In the genomic region with DNA sequence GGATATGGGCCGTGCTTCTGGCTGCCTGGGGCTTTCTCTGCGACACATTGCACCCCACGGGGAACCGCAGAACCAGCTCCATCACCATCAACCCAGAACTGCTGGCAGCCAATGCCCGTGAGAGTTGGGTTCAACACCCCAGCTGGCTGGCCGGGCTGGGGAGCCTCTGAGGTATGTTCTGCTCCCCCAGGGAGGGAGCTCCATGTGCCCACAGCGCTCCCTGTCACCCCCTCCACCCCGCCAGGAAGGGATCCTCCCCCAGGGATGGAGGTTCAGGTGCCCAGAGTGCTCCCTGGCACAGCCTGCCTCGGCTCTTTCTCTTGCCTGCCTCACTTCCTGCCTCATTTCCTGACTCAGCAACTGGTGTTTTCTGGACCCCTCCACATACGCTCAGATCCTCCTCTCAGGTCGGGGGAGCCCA, we compare ENCODE assay signal across 18 cellular contexts. TPM values are rescaled to one million over a fixed set of nuclear protein-coding genes. Genes with fewer than 3 reads are reported as not detected.
DNase-seq lines count a peak whose midpoint lies in the region; ATAC-seq, FAIRE-seq and TF ChIP-seq lines count a peak whose summit lies in the region.
"Had no signal": no experiment of that assay in that cellular context is flagged by ENCODE, and none has a peak within 500 bp of the region (broad histone marks: within the 10 kb centered on the region; RNA-seq: fewer than 3 reads in every experiment).

No MANE protein-coding gene starts in this region.

- H3K9me1 ChIP-seq in endothelial cell of umbilical vein (replicated peaks; ENCODE audit: control insufficient read depth, extremely low read depth, insufficient read depth, low read length) = no peaks in the 10 kb centered on the region

- peak; percentile 40 for FAIRE-seq in endothelial cell of umbilical vein (lab: Jason Lieb, UNC)

- no peaks in the 10 kb centered on the region for H3K9me3 Mint-ChIP-seq in CD8-positive, alpha-beta T cell
- no peaks in the 10 kb centered on the region for H3K9me3 Mint-ChIP-seq in stimulated activated memory B cell treated with anti-CD40 and anti-IgM and Interleukin-4, amounts not matched to agents 10 μg/mL and 1 μg/mL and 100 μg/mL, for 72 hours
- H3K9me3 Mint-ChIP-seq in nephron progenitor cell = no peaks in the 10 kb centered on the region
- H3K9me3 Mint-ChIP-seq: activated T-helper 2 cell treated with anti-CD3 and anti-CD28 coated beads, Interferon-gamma antibody, Interleukin-2, Interleukin-4, amounts not matched to agents 10 μg/mL and 5 μg/mL and 100 μg/mL, durations not matched to agents 14 hours and 24 hours and 36 hours had no signal

- no peaks in the 10 kb centered on the region for H3K36me3 Mint-ChIP-seq in CD8-positive, alpha-beta T cell
- no peaks in the 10 kb centered on the region for H3K36me3 Mint-ChIP-seq in stimulated activated memory B cell treated with anti-CD40 and anti-IgM and Interleukin-4, amounts not matched to agents 10 μg/mL and 1 μg/mL and 100 μg/mL, for 72 hours
- no peaks in the 10 kb centered on the region for H3K36me3 Mint-ChIP-seq in nephron progenitor cell (ENCODE audit: low read depth)

- H3K4me3 ChIP-seq in CD8-positive, alpha-beta T cell (ENCODE audit: low read depth, low read length) = no peak overlapping the region
- no peak overlapping the region for H3K4me3 ChIP-seq in Jurkat, Clone E6-1 (ENCODE audit: low read length)
- H3K4me3 ChIP-seq in endothelial cell of umbilical vein (replicated peaks in 1 of 3; ENCODE audit: insufficient read depth in 1 of 3, low read depth in 1 of 3, low read length in 3 of 3) = no peak overlapping the region

- CTCF ChIA-PET in CD8-positive, alpha-beta T cell (lab: Charles Lee) = no interaction called here
- CTCF ChIA-PET in endothelial cell of umbilical vein (lab: Charles Lee) = no interaction called here

- no peak overlapping the region for H3K4me3 Mint-ChIP-seq in CD8-positive, alpha-beta T cell
- no peak overlapping the region for H3K4me3 Mint-ChIP-seq in stimulated activated memory B cell treated with anti-CD40 and anti-IgM and Interleukin-4, amounts not matched to agents 10 μg/mL and 1 μg/mL and 100 μg/mL, for 72 hours
- no peak overlapping the region for H3K4me3 Mint-ChIP-seq in nephron progenitor cell

- H3K9me3 ChIP-seq in CD8-positive, alpha-beta T cell (ENCODE audit: low read length) = no peaks in the 10 kb centered on the region
- H3K9me3 ChIP-seq in endothelial cell of umbilical vein (replicated peaks; ENCODE audit: control insufficient read depth, insufficient read depth, low read length) = no peaks in the 10 kb centered on the region

- no peak overlapping the region for H3K4me2 ChIP-seq in endothelial cell of umbilical vein (ENCODE audit: insufficient read depth, low read length)

- dilution Hi-C loops in endothelial cell of umbilical vein (cut with MboI; ENCODE audit: extremely low pct_ligation_motif_present, low sequenced_read_pairs) = no loop called here

- intact Hi-C loops in CD8-positive, alpha-beta T cell (cut with DNase I, micrococcal nuclease) = loop anchor here in 1 of 2 experiments (5.0 kb wide), 1 partner anchor 49 kb away; no protein-coding TSS in a partner anchor
- intact Hi-C loops in endothelial cell of umbilical vein (cut with micrococcal nuclease) (no loop called here), posterior vena cava (cut with DNase I) (no loop called here)

- no peak overlapping the region for H3K9ac ChIP-seq in endothelial cell of umbilical vein (replicated peaks; ENCODE audit: extremely low read depth, insufficient read depth, low read length)

- TF ChIP-seq POLR2A in endothelial cell of umbilical vein (IDR thresholded peaks at IDR 0.05; ENCODE audit: low read depth, low read length) = no peak

- no peak for DNase-seq in CD8-positive, alpha-beta T cell
- DNase-seq in Jurkat, Clone E6-1 (ENCODE audit: low read depth, low spot score) = peak; percentile 11
- DNase-seq in endothelial cell of umbilical vein (ENCODE audit: low read depth, low spot score) (no peak), posterior vena cava (ENCODE audit: low spot score) (peak; percentile 63), Ammon's horn (ENCODE audit: low spot score) (no peak), nephron progenitor cell (no peak)
- DNase-seq: brain microvascular endothelial cell; foreskin melanocyte; HCEC 1CT; NCI-H2029 treated with DMSO at 0.1 percent for 48 hours; NCI-H82; RPMI8226; stimulated activated CD4-positive, alpha-beta T cell treated with anti-CD3 and anti-CD28 coated beads, Interleukin-2, amount 100 ng/mL, for 48 hours had no signal

- peaks cover 8% of the 10 kb centered on the region for H3K4me1 ChIP-seq in CD8-positive, alpha-beta T cell (ENCODE audit: insufficient read depth, low read length)
- H3K4me1 ChIP-seq in endothelial cell of umbilical vein (ENCODE audit: control insufficient read depth, extremely low read depth, insufficient read depth, low read length) = peaks cover 6% of the 10 kb centered on the region

- TF ChIP-seq CTCF in CD8-positive, alpha-beta T cell (IDR thresholded peaks at IDR 0.05) = no peak
- no peak for TF ChIP-seq CTCF in endothelial cell of umbilical vein (IDR thresholded peaks at IDR 0.05; ENCODE audit: extremely low read depth in 1 of 2, insufficient read depth in 1 of 2, low read depth in 1 of 2, low read length in 2 of 2)
- no peak for TF ChIP-seq CTCF in nephron progenitor cell (IDR thresholded peaks at IDR 0.05)

- H3K27ac ChIP-seq in CD8-positive, alpha-beta T cell (ENCODE audit: low read depth, low read length) = no peak overlapping the region
- H3K27ac ChIP-seq in endothelial cell of umbilical vein (ENCODE audit: insufficient read depth, low read depth, low read length) = no peak overlapping the region
- H3K27ac ChIP-seq: brain microvascular endothelial cell, HL-60 had no signal

- no peaks in the 10 kb centered on the region for H3K79me2 ChIP-seq in endothelial cell of umbilical vein (ENCODE audit: control insufficient read depth, insufficient read depth, low read length)

- peak overlapping the region; percentile 52 for H3K27ac Mint-ChIP-seq in CD8-positive, alpha-beta T cell
- no peak overlapping the region for H3K27ac Mint-ChIP-seq in stimulated activated memory B cell treated with anti-CD40 and anti-IgM and Interleukin-4, amounts not matched to agents 10 μg/mL and 1 μg/mL and 100 μg/mL, for 72 hours
- no peak overlapping the region for H3K27ac Mint-ChIP-seq in nephron progenitor cell
- H3K27ac Mint-ChIP-seq: activated T-helper 2 cell treated with anti-CD3 and anti-CD28 coated beads, Interferon-gamma antibody, Interleukin-2, Interleukin-4, amounts not matched to agents 10 μg/mL and 5 μg/mL and 100 μg/mL, durations not matched to agents 14 hours and 24 hours and 36 hours had no signal

- no TSS peak for BruUV-seq in endothelial cell of umbilical vein (replicated peaks; lab: Mats Ljungman, UMichigan)

- POLR2A ChIA-PET in CD8-positive, alpha-beta T cell (lab: Charles Lee) = no interaction called here
- POLR2A ChIA-PET in endothelial cell of umbilical vein (lab: Charles Lee) = no interaction called here

- H3K36me3 ChIP-seq in CD8-positive, alpha-beta T cell (ENCODE audit: insufficient read depth, low read length) = no peaks in the 10 kb centered on the region
- H3K36me3 ChIP-seq in endothelial cell of umbilical vein (ENCODE audit: control insufficient read depth in 2 of 2, extremely low read depth in 1 of 2, insufficient read depth in 2 of 2, low read length in 2 of 2) = no peaks in the 10 kb centered on the region
- H3K36me3 ChIP-seq: brain microvascular endothelial cell had no signal

- no peak for ATAC-seq in CD8-positive, alpha-beta T cell
- ATAC-seq in stimulated activated memory B cell treated with anti-CD40 and anti-IgM and Interleukin-4, amounts not matched to agents 10 μg/mL and 1 μg/mL and 100 μg/mL, for 72 hours = no peak
- ATAC-seq in GM21619 (IDR thresholded peaks at IDR 0.05; ENCODE audit: unreplicated experiment) = no peak

- H4K20me1 ChIP-seq in endothelial cell of umbilical vein (replicated peaks; ENCODE audit: control insufficient read depth, extremely low read depth, insufficient read depth, low read length) = no peaks in the 10 kb centered on the region

- no peaks in the 10 kb centered on the region for H3K27me3 Mint-ChIP-seq in CD8-positive, alpha-beta T cell (ENCODE audit: low read depth)
- H3K27me3 Mint-ChIP-seq in stimulated activated memory B cell treated with anti-CD40 and anti-IgM and Interleukin-4, amounts not matched to agents 10 μg/mL and 1 μg/mL and 100 μg/mL, for 72 hours = no peaks in the 10 kb centered on the region
- H3K27me3 Mint-ChIP-seq in nephron progenitor cell (ENCODE audit: low read depth, poor library complexity) = peaks cover 6% of the 10 kb centered on the region

- H3K27me3 ChIP-seq in CD8-positive, alpha-beta T cell (ENCODE audit: insufficient read depth, low read length) = no peaks in the 10 kb centered on the region
- no peaks in the 10 kb centered on the region for H3K27me3 ChIP-seq in endothelial cell of umbilical vein (ENCODE audit: control insufficient read depth in 2 of 2, insufficient read depth in 2 of 2, low read length in 2 of 2)
- H3K27me3 ChIP-seq: brain microvascular endothelial cell had no signal

- H3K4me1 Mint-ChIP-seq in CD8-positive, alpha-beta T cell (ENCODE audit: low read depth) = peaks cover 23% of the 10 kb centered on the region
- H3K4me1 Mint-ChIP-seq in stimulated activated memory B cell treated with anti-CD40 and anti-IgM and Interleukin-4, amounts not matched to agents 10 μg/mL and 1 μg/mL and 100 μg/mL, for 72 hours = peaks cover 27% of the 10 kb centered on the region
- peaks cover 24% of the 10 kb centered on the region for H3K4me1 Mint-ChIP-seq in nephron progenitor cell

- no peak overlapping the region for H2AFZ ChIP-seq in endothelial cell of umbilical vein (ENCODE audit: low read depth, low read length)

RNA-seq across cellular contexts. Expression of gene MPRIP, which starts 24.2 kb away (rescaled TPM):
- total RNA-seq in CD8-positive, alpha-beta T cell = 100 to 1,000 TPM; 146 to 149 TPM
- 138 TPM for polyA plus RNA-seq in Jurkat, Clone E6-1 (2012; ENCODE audit: insufficient read depth, insufficient read length)
- 246 and 262 TPM in 2 replicates for total RNA-seq in endothelial cell of umbilical vein
- polyA plus RNA-seq in endothelial cell of umbilical vein = 94.6 and 102 TPM in 2 replicates
- polyA plus RNA-seq in endothelial cell of umbilical vein (2011; cell fraction: cytosol; rRNA removed) = 84.4 and 92.1 TPM in 2 replicates
- 160 and 171 TPM in 2 replicates for polyA plus RNA-seq in endothelial cell of umbilical vein (2011; cell fraction: nucleus; rRNA removed)
- 165 and 190 TPM in 2 replicates for polyA plus RNA-seq in endothelial cell of umbilical vein (2012)
- polyA minus RNA-seq in endothelial cell of umbilical vein = 177 and 225 TPM in 2 replicates
- 72.5 TPM for polyA minus RNA-seq in endothelial cell of umbilical vein (2011; cell fraction: cytosol; rRNA and poly(A)+ RNA removed)
- polyA minus RNA-seq in endothelial cell of umbilical vein (2011; cell fraction: nucleus; rRNA and poly(A)+ RNA removed) = 129 and 135 TPM in 2 replicates
- 100 to 1,000 TPM; 359 to 405 TPM for total RNA-seq in posterior vena cava

RNA-seq across cellular contexts. Expression of gene TNFRSF13B, which starts 46.1 kb away (rescaled TPM):
- total RNA-seq in CD8-positive, alpha-beta T cell = not detected
- not detected for polyA plus RNA-seq in Jurkat, Clone E6-1 (2012; ENCODE audit: insufficient read depth, insufficient read length)
- not detected in 2 replicates for total RNA-seq in endothelial cell of umbilical vein
- not detected in 2 replicates for polyA plus RNA-seq in endothelial cell of umbilical vein
- polyA plus RNA-seq in endothelial cell of umbilical vein (2011; cell fraction: cytosol; rRNA removed) = not detected in 2 replicates
- polyA plus RNA-seq in endothelial cell of umbilical vein (2011; cell fraction: nucleus; rRNA removed) = not detected in 2 replicates
- polyA plus RNA-seq in endothelial cell of umbilical vein (2012) = not detected in 2 replicates
- polyA minus RNA-seq in endothelial cell of umbilical vein = not detected in 2 replicates
- not detected for polyA minus RNA-seq in endothelial cell of umbilical vein (2011; cell fraction: cytosol; rRNA and poly(A)+ RNA removed)
- polyA minus RNA-seq in endothelial cell of umbilical vein (2011; cell fraction: nucleus; rRNA and poly(A)+ RNA removed) = not detected in 2 replicates
- total RNA-seq in posterior vena cava = not detected
- total RNA-seq: renal cortical epithelial cell had no signal

Comparison
In these comparisons a context has a peak if more than half of its experiments do, and no peak if none do; other contexts are left out.
1. DNase-seq: peak in Jurkat, Clone E6-1 (single experiment) and posterior vena cava (single experiment); none in CD8-positive, alpha-beta T cell (0 of 7), endothelial cell of umbilical vein (single experiment), Ammon's horn (single experiment) and nephron progenitor cell (single experiment).